Comparison of ENCODE assay signal across 1 cellular context in genomic region chr3:196390116-196390515, GRCh38.
TF ChIP-seq lines count a peak whose summit lies in the region.

No MANE protein-coding gene starts in this region.

TF ChIP-seq in HEK293, 187 proteins besides CTCF, POLR2A, EP300 and RAD21 (continued from another document):
- no peak for TF ChIP-seq SP3 (tag by site-specific recombination; IDR thresholded peaks at IDR 0.05)
- TF ChIP-seq ZNF629 (tag by site-specific recombination; IDR thresholded peaks at IDR 0.05) = no peak
